Comparison of ENCODE assay signal across 2 cellular contexts in the genomic region with DNA sequence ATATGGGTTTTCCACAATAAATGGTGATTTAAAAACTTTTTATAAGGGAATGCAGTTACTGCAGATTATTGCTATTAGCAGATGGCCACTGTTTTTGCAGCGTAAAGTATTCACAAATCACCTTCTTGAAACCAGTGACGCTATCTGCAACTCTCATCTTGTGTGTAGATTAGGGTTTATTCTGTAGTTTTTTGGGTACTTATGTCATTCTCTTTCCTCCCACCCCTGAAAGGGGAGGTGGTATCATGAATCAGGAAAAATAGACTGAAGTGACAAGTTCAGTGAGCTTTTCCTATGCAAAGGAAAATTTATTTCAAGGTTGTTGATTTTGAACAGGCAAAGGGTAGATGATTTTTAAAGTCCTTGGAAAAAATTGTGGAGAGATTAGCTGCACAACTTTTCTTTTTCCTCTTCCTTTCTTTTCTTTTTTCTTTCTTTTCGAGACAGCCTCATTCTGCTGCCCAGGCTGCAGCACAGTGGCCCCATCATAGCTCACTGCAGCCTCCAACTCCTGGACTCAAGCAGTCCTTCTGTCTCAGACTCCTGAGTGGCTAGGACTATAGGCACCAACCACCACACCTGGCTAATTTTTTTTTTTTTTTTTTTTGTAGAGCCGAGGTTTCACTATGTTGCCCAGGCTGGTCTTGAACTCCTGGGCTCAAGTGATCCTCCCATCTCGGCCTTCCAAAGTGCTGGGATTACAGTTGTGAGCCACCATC.
TF ChIP-seq lines count a peak whose summit lies in the region.

No MANE protein-coding gene starts in this region.

TF ChIP-seq in A549, 52 proteins besides CTCF, POLR2A, EP300 and RAD21:
- TF ChIP-seq JUN (IDR thresholded peaks at IDR 0.05) (no peak), ZC3H11A (IDR thresholded peaks at IDR 0.05) (no peak), FOSB (CRISPR knock-in tag; IDR thresholded peaks at IDR 0.05) (no peak), RCOR1 (IDR thresholded peaks at IDR 0.05; ENCODE audit: low read depth, low read length) (no peak), CBX2 (IDR thresholded peaks at IDR 0.05; ENCODE audit: borderline replicate concordance, low read depth) (no peak), BHLHE40 (IDR thresholded peaks at IDR 0.05; ENCODE audit: low read depth, low read length) (no peak)
- TF ChIP-seq, protein P1, sequence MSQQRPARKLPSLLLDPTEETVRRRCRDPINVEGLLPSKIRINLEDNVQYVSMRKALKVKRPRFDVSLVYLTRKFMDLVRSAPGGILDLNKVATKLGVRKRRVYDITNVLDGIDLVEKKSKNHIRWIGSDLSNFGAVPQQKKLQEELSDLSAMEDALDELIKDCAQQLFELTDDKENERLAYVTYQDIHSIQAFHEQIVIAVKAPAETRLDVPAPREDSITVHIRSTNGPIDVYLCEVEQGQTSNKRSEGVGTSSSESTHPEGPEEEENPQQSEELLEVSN (IDR thresholded peaks at IDR 0.05; ENCODE audit: borderline replicate concordance, low read depth) = no peak

TF ChIP-seq in GM12878, 131 proteins besides CTCF, POLR2A, EP300 and RAD21:
- no peak for TF ChIP-seq SUZ12 (IDR thresholded peaks at IDR 0.05; ENCODE audit: unreplicated experiment)
- TF ChIP-seq TCF7 (IDR thresholded peaks at IDR 0.05; ENCODE audit: borderline replicate concordance) = no peak
- no peak for TF ChIP-seq ZNF622 (IDR thresholded peaks at IDR 0.05)
- TF ChIP-seq JUNB (IDR thresholded peaks at IDR 0.05) = no peak
- TF ChIP-seq E2F8 (IDR thresholded peaks at IDR 0.05; ENCODE audit: low read depth, partially characterized antibody) = no peak
- no peak for TF ChIP-seq ASH2L (IDR thresholded peaks at IDR 0.05; ENCODE audit: borderline replicate concordance, low read depth)
- TF ChIP-seq BCLAF1 (IDR thresholded peaks at IDR 0.05) = no peak
- TF ChIP-seq FOS (IDR thresholded peaks at IDR 0.05; ENCODE audit: borderline replicate concordance, extremely low read depth, insufficient read length) = no peak
- TF ChIP-seq HDAC6 (IDR thresholded peaks at IDR 0.05; ENCODE audit: unreplicated experiment) = no peak
- no peak for TF ChIP-seq ZNF217 (IDR thresholded peaks at IDR 0.05)
- TF ChIP-seq SMAD5 (IDR thresholded peaks at IDR 0.05; ENCODE audit: low read depth) = no peak
- TF ChIP-seq CREB1 (IDR thresholded peaks at IDR 0.05; ENCODE audit: low read depth) = no peak
